Comparison of ENCODE assay signal across 1 cellular context in genomic region chr1:153922076-153922837, GRCh38.
A peak's percentile ranks its signal among the peaks of the same experiment; 100 is the strongest.
TF ChIP-seq lines count a peak whose summit lies in the region.

No MANE protein-coding gene starts in this region.

TF ChIP-seq in HepG2, 621 proteins besides CTCF, POLR2A, EP300 and RAD21 (continued from another document):
- TF ChIP-seq ZBTB34 (CRISPR knock-in tag; IDR thresholded peaks at IDR 0.05): no peak
- no peak for TF ChIP-seq RBM22 (optimal IDR thresholded peaks at IDR 0.05; ENCODE audit: low read length)
- TF ChIP-seq ZNF383 (CRISPR knock-in tag; IDR thresholded peaks at IDR 0.05; ENCODE audit: borderline replicate concordance): no peak
- TF ChIP-seq E2F2 (CRISPR knock-in tag; IDR thresholded peaks at IDR 0.05; ENCODE audit: borderline replicate concordance): no peak
- TF ChIP-seq JARID2 (CRISPR knock-in tag; IDR thresholded peaks at IDR 0.05; ENCODE audit: insufficient replicate concordance): no peak
- TF ChIP-seq PHF8 (CRISPR knock-in tag; IDR thresholded peaks at IDR 0.05): peak; percentile 60; the same call in 1 of the 2 replicates
- no peak for TF ChIP-seq FOXA1 (IDR thresholded peaks at IDR 0.05)
- no peak for TF ChIP-seq FOXA1 (CRISPR knock-in tag; IDR thresholded peaks at IDR 0.05)
- TF ChIP-seq ZNF607 (CRISPR knock-in tag; IDR thresholded peaks at IDR 0.05; ENCODE audit: borderline replicate concordance): no peak
- no peak for TF ChIP-seq DNMT1 (CRISPR knock-in tag; IDR thresholded peaks at IDR 0.05)
- TF ChIP-seq ZNF17 (CRISPR knock-in tag; IDR thresholded peaks at IDR 0.05): no peak
- no peak for TF ChIP-seq ZNF562 (CRISPR knock-in tag; IDR thresholded peaks at IDR 0.05; ENCODE audit: borderline replicate concordance)
- TF ChIP-seq ZKSCAN5 (CRISPR knock-in tag; IDR thresholded peaks at IDR 0.05): no peak
- TF ChIP-seq ZNF740 (CRISPR knock-in tag; IDR thresholded peaks at IDR 0.05): 0 out of 2 replicates have a peak, but pooled peaks have one; percentile 67
- TF ChIP-seq ZNF574 (CRISPR knock-in tag; IDR thresholded peaks at IDR 0.05): peak; percentile 60; the same call in 1 of the 2 replicates
- no peak for TF ChIP-seq JUN (CRISPR knock-in tag; IDR thresholded peaks at IDR 0.05)
- no peak for TF ChIP-seq ZNF75D (CRISPR knock-in tag; IDR thresholded peaks at IDR 0.05; ENCODE audit: borderline replicate concordance)
- TF ChIP-seq PAX8 (CRISPR knock-in tag; IDR thresholded peaks at IDR 0.05; ENCODE audit: borderline replicate concordance): no peak
- no peak for TF ChIP-seq ZNF274 (CRISPR knock-in tag; IDR thresholded peaks at IDR 0.05)
- no peak for TF ChIP-seq KLF9 (CRISPR knock-in tag; IDR thresholded peaks at IDR 0.05; ENCODE audit: low read depth)
- no peak for TF ChIP-seq ZKSCAN8 (CRISPR knock-in tag; IDR thresholded peaks at IDR 0.05; ENCODE audit: borderline replicate concordance)
- no peak for TF ChIP-seq ZNF256 (CRISPR knock-in tag; conservative IDR thresholded peaks at IDR 0.05)
- TF ChIP-seq KLF13 (CRISPR knock-in tag; IDR thresholded peaks at IDR 0.05): no peak
- no peak for TF ChIP-seq ZNF329 (CRISPR knock-in tag; IDR thresholded peaks at IDR 0.05; ENCODE audit: low read depth)
- TF ChIP-seq TOE1 (CRISPR knock-in tag; IDR thresholded peaks at IDR 0.05): no peak
- TF ChIP-seq HIVEP1 (CRISPR knock-in tag; IDR thresholded peaks at IDR 0.05): no peak
- no peak; the same call in 1 of the 2 replicates for TF ChIP-seq IRF2 (CRISPR knock-in tag; IDR thresholded peaks at IDR 0.05)
- TF ChIP-seq ZBTB7A (CRISPR knock-in tag; IDR thresholded peaks at IDR 0.05): no peak
- TF ChIP-seq CSRNP2 (CRISPR knock-in tag; conservative IDR thresholded peaks at IDR 0.05; ENCODE audit: low read depth): no peak
- TF ChIP-seq ZSCAN31 (CRISPR knock-in tag; IDR thresholded peaks at IDR 0.05; ENCODE audit: low read depth): no peak
- no peak for TF ChIP-seq ZNF18 (CRISPR knock-in tag; IDR thresholded peaks at IDR 0.05; ENCODE audit: insufficient replicate concordance)
- no peak for TF ChIP-seq ZNF367 (CRISPR knock-in tag; IDR thresholded peaks at IDR 0.05; ENCODE audit: borderline replicate concordance)
- no peak for TF ChIP-seq TAF15 (IDR thresholded peaks at IDR 0.05; ENCODE audit: low read depth, low read length, poor library complexity, severe bottlenecking)
- no peak for TF ChIP-seq ZC3H13 (CRISPR knock-in tag; IDR thresholded peaks at IDR 0.05)
- no peak for TF ChIP-seq ZNF776 (CRISPR knock-in tag; IDR thresholded peaks at IDR 0.05)
- no peak for TF ChIP-seq PLSCR1 (CRISPR knock-in tag; IDR thresholded peaks at IDR 0.05; ENCODE audit: borderline replicate concordance)
- TF ChIP-seq NR1H2 (CRISPR knock-in tag; IDR thresholded peaks at IDR 0.05; ENCODE audit: borderline replicate concordance, low read depth): no peak
- TF ChIP-seq ISL2 (CRISPR knock-in tag; IDR thresholded peaks at IDR 0.05): no peak
- peak; percentile 52; the same call in 1 of the 2 replicates for TF ChIP-seq MAX (IDR thresholded peaks at IDR 0.05)
- no peak for TF ChIP-seq MEIS2 (CRISPR knock-in tag; IDR thresholded peaks at IDR 0.05)
- no peak for TF ChIP-seq ZNF841 (CRISPR knock-in tag; IDR thresholded peaks at IDR 0.05; ENCODE audit: borderline replicate concordance)
- no peak for TF ChIP-seq NCOR1 (IDR thresholded peaks at IDR 0.05; ENCODE audit: borderline replicate concordance, low read length)
- TF ChIP-seq ZNF510 (CRISPR knock-in tag; IDR thresholded peaks at IDR 0.05; ENCODE audit: low read depth): no peak
- no peak for TF ChIP-seq ZNF615 (CRISPR knock-in tag; IDR thresholded peaks at IDR 0.05; ENCODE audit: borderline replicate concordance)
- no peak for TF ChIP-seq WIZ (CRISPR knock-in tag; IDR thresholded peaks at IDR 0.05)
- no peak for TF ChIP-seq ZNF225 (CRISPR knock-in tag; IDR thresholded peaks at IDR 0.05)
- no peak for TF ChIP-seq HMGA1 (CRISPR knock-in tag; conservative IDR thresholded peaks at IDR 0.05)
- no peak for TF ChIP-seq CBFB (CRISPR knock-in tag; IDR thresholded peaks at IDR 0.05)
- peak; percentile 32; the same call in 1 of the 2 replicates for TF ChIP-seq KDM2A (CRISPR knock-in tag; IDR thresholded peaks at IDR 0.05; ENCODE audit: borderline replicate concordance, low read depth)
- peak; percentile 38; the same call in 1 of the 2 replicates for TF ChIP-seq SIN3A (IDR thresholded peaks at IDR 0.05; ENCODE audit: borderline replicate concordance, low read depth, low read length)
- TF ChIP-seq ZNF281 (CRISPR knock-in tag; IDR thresholded peaks at IDR 0.05; ENCODE audit: borderline replicate concordance): peak; percentile 89
- TF ChIP-seq HOMEZ (CRISPR knock-in tag; IDR thresholded peaks at IDR 0.05; ENCODE audit: low read depth): no peak
- 0 out of 2 replicates have a peak, but pooled peaks have one; percentile 6 for TF ChIP-seq ZNF441 (CRISPR knock-in tag; IDR thresholded peaks at IDR 0.05; ENCODE audit: borderline replicate concordance)
- TF ChIP-seq AKAP8 (CRISPR knock-in tag; IDR thresholded peaks at IDR 0.05): no peak
- TF ChIP-seq NFE2L2 (IDR thresholded peaks at IDR 0.05; ENCODE audit: low read length): no peak
- no peak for TF ChIP-seq KDM4B (CRISPR knock-in tag; IDR thresholded peaks at IDR 0.05)
- TF ChIP-seq KDM5A (IDR thresholded peaks at IDR 0.05; ENCODE audit: borderline replicate concordance, low read length): peak; percentile 71; the same call in 1 of the 2 replicates
- no peak for TF ChIP-seq SRY (CRISPR knock-in tag; IDR thresholded peaks at IDR 0.05)
- no peak for TF ChIP-seq ARNT2 (CRISPR knock-in tag; IDR thresholded peaks at IDR 0.05; ENCODE audit: low read depth)
- TF ChIP-seq EHMT2 (IDR thresholded peaks at IDR 0.05; ENCODE audit: borderline replicate concordance, low read depth, low read length): no peak
- no peak for TF ChIP-seq RBM39 (IDR thresholded peaks at IDR 0.05; ENCODE audit: low read depth, low read length, poor library complexity, severe bottlenecking)
